In genomic region chr3:101873619-101874018, GRCh38 we compare ENCODE assay signal across 16 cellular contexts. TPM values are rescaled to one million over a fixed set of nuclear protein-coding genes. Genes with fewer than 3 reads are reported as not detected.
A peak's percentile ranks its signal among the peaks of the same experiment; 100 is the strongest.
DNase-seq lines count a peak whose midpoint lies in the region; ATAC-seq, FAIRE-seq and TF ChIP-seq lines count a peak whose summit lies in the region.
"Had no signal": no experiment of that assay in that cellular context is flagged by ENCODE, and none has a peak within 500 bp of the region (broad histone marks: within the 10 kb centered on the region; RNA-seq: fewer than 3 reads in every experiment).

No MANE protein-coding gene starts in this region.

- WGBS in K562 (ENCODE audit: insufficient coverage, low coverage, missing lambda C conversion rate): 63% methylated on average over 1 of the region's 2 CpGs

- in situ Hi-C loops in K562 (cut with MboI): no loop called here

- H3K79me2 ChIP-seq in K562 (ENCODE audit: control insufficient read depth, insufficient read depth, low read length): no peaks in the 10 kb centered on the region

- no peaks in the 10 kb centered on the region for H4K20me1 ChIP-seq in K562 (replicated peaks; ENCODE audit: control insufficient read depth, insufficient read depth, low read length)

- intact Hi-C loops in K562 (cut with micrococcal nuclease): no loop called here

- TF ChIP-seq RAD21 in K562 (CRISPR knock-in tag; conservative IDR thresholded peaks at IDR 0.05 in 1 of 2, IDR thresholded peaks at IDR 0.05 in 1 of 2): no peak

- POLR2A ChIA-PET in K562 (lab: Yijun Ruan, JAX): interaction anchor here (0.6 kb wide), 1 partner anchor 450 kb away, joined by 3 read pairs; no protein-coding TSS in a partner anchor

- DNase-seq in AG08396 (ENCODE audit: low spot score): peak; percentile 32
- peak; percentile 66 for DNase-seq in MV-4-11 (lab: John Stamatoyannopoulos, UW)
- DNase-seq in K562 (ENCODE audit: extremely low read depth in 1 of 4, low spot score in 3 of 4): no peak
- peak; percentile 49 for DNase-seq in foreskin melanocyte
- DNase-seq in D721Med (ENCODE audit: insufficient read length, low spot score): no peak
- no peak for DNase-seq in medulla oblongata (ENCODE audit: extremely low spot score)
- DNase-seq in right atrium auricular region (ENCODE audit: low spot score): no peak
- DNase-seq: caudate nucleus; heart right ventricle; NCI-H1105 treated with DMSO at 0.1 percent for 48 hours; pancreas; stimulated activated naive CD4-positive, alpha-beta T cell; upper lobe of left lung had no signal

- H3K4me3 ChIP-seq in K562 (no peak overlapping the region), right atrium auricular region (no peak overlapping the region)
- H3K4me3 ChIP-seq: heart right ventricle, pancreas, upper lobe of left lung had no signal

- FAIRE-seq in K562 (lab: Jason Lieb, UNC): no peak
- FAIRE-seq in D721Med (lab: Jason Lieb, UNC): no peak
- FAIRE-seq: endometrium, pancreas, TTC549 had no signal

- no peak overlapping the region for H3K9ac ChIP-seq in K562 (ENCODE audit: insufficient read depth in 1 of 2, low read depth in 2 of 2, low read length in 2 of 2)

- TF ChIP-seq CTCF in K562 (IDR thresholded peaks at IDR 0.05 in 2 of 3, conservative IDR thresholded peaks at IDR 0.05 in 1 of 3; ENCODE audit: insufficient read depth in 2 of 3, low read depth in 1 of 3, low read length in 3 of 3) (no peak), D721Med (IDR thresholded peaks at IDR 0.05; ENCODE audit: insufficient read depth, missing control alignments) (no peak), right atrium auricular region (IDR thresholded peaks at IDR 0.05) (no peak)

- BruUV-seq in K562 (replicated peaks; lab: Mats Ljungman, UMichigan): no TSS peak

- no peak for TF ChIP-seq EP300 in K562 (IDR thresholded peaks at IDR 0.05; ENCODE audit: low read length)

- H3K9me3 ChIP-seq in K562 (replicated peaks; ENCODE audit: control insufficient read depth, insufficient read depth, low read depth, low read length) (no peaks in the 10 kb centered on the region), right atrium auricular region (no peaks in the 10 kb centered on the region)
- H3K9me3 ChIP-seq: heart right ventricle, pancreas, upper lobe of left lung had no signal

- no peak overlapping the region for H3K4me2 ChIP-seq in K562 (ENCODE audit: insufficient read depth, low read length)

- peaks cover 0 to 5% of the 10 kb centered on the region in 2 experiments; a peak in 3 of 5 replicates for H3K4me1 ChIP-seq in K562 (replicated peaks in 1 of 2; ENCODE audit: control insufficient read depth in 2 of 2, insufficient read depth in 2 of 2, low read length in 2 of 2)
- peaks cover 0 to 4% of the 10 kb centered on the region in 2 donors for H3K4me1 ChIP-seq in right atrium auricular region

- H3K9me1 ChIP-seq in K562 (ENCODE audit: control insufficient read depth, insufficient read depth, low read length): no peaks in the 10 kb centered on the region

- no peak overlapping the region for H3K27ac ChIP-seq in K562 (ENCODE audit: extremely low read depth, low read depth, low read length)
- H3K27ac ChIP-seq in right atrium auricular region: no peak overlapping the region
- H3K27ac ChIP-seq: heart right ventricle, pancreas, upper lobe of left lung had no signal

- H3K36me3 ChIP-seq in K562 (ENCODE audit: control insufficient read depth, insufficient read depth, low read length) (no peaks in the 10 kb centered on the region), right atrium auricular region (no peaks in the 10 kb centered on the region)
- H3K36me3 ChIP-seq: heart right ventricle, pancreas, upper lobe of left lung had no signal

- H3K27me3 ChIP-seq in K562 (ENCODE audit: control insufficient read depth in 2 of 2, insufficient read depth in 2 of 2, low read length in 2 of 2): no peaks in the 10 kb centered on the region
- no peaks in the 10 kb centered on the region for H3K27me3 ChIP-seq in right atrium auricular region
- H3K27me3 ChIP-seq: heart right ventricle, pancreas, upper lobe of left lung had no signal

- CTCF ChIA-PET in K562 (lab: Yijun Ruan, JAX; ENCODE audit: low intra/inter-chr PET ratio): no interaction called here

- H2AFZ ChIP-seq in K562 (ENCODE audit: low read depth, low read length): no peak overlapping the region

- ATAC-seq in K562 (no peak), HG03159 (IDR thresholded peaks at IDR 0.05; ENCODE audit: unreplicated experiment) (no peak)
- ATAC-seq: heart right ventricle, pancreas had no signal

- no peak for TF ChIP-seq POLR2A in K562 (conservative IDR thresholded peaks at IDR 0.05)

TF ChIP-seq in K562, 482 proteins besides CTCF, POLR2A, EP300 and RAD21 (continues in another document):
- no peak for TF ChIP-seq PATZ1 (CRISPR knock-in tag; IDR thresholded peaks at IDR 0.05; ENCODE audit: borderline replicate concordance)
- no peak for TF ChIP-seq PCBP1 (IDR thresholded peaks at IDR 0.05; ENCODE audit: low read depth, low read length, poor library complexity, severe bottlenecking)
- no peak for TF ChIP-seq MTA1 (IDR thresholded peaks at IDR 0.05; ENCODE audit: borderline replicate concordance)
- no peak for TF ChIP-seq NCOR1 (IDR thresholded peaks at IDR 0.05)
- TF ChIP-seq RHOXF2B (CRISPR knock-in tag; conservative IDR thresholded peaks at IDR 0.05): no peak
- TF ChIP-seq ZNF561 (CRISPR knock-in tag; conservative IDR thresholded peaks at IDR 0.05): no peak
- no peak for TF ChIP-seq VEZF1 (CRISPR knock-in tag; IDR thresholded peaks at IDR 0.05)
- no peak for TF ChIP-seq RBM34 (IDR thresholded peaks at IDR 0.05; ENCODE audit: borderline replicate concordance, insufficient read depth, low read length)
- no peak for TF ChIP-seq THAP7 (CRISPR knock-in tag; IDR thresholded peaks at IDR 0.05)
- TF ChIP-seq ZNF696 (CRISPR knock-in tag; conservative IDR thresholded peaks at IDR 0.05): no peak

RNA-seq across cellular contexts. Expression of gene NFKBIZ, which starts 24.3 kb away (rescaled TPM):
- total RNA-seq in K562 (2011; cell fraction: chromatin; rRNA removed; ENCODE audit: low replicate concordance): 29.4 and 39.8 TPM in 2 replicates
- total RNA-seq in K562 (2011; cell fraction: nucleolus; rRNA removed): 14.0 and 18.4 TPM in 2 replicates
- total RNA-seq in K562 (2011; cell fraction: nucleoplasm; rRNA removed): 16.1 and 21.3 TPM in 2 replicates
- total RNA-seq in K562 (2014; rRNA removed) (4.7 and 5.7 TPM in 2 replicates), K562 (2014; rRNA removed; fragmentation: Illumina TruSeq; extraction: Trizol) (7.7 and 8.9 TPM in 2 replicates), K562 (2015; rRNA removed; fragmentation: Illumina TruSeq; extraction: Trizol) (7.1 TPM in 2 replicates), K562 (2021) (13.7 and 14.2 TPM in 2 replicates), right atrium auricular region (10 to 100 TPM; 26.6 to 28.7 TPM)
- polyA plus RNA-seq in K562 (2011; rRNA removed) (6.4 and 6.7 TPM in 2 replicates), K562 (2014; fragmentation: Illumina TruSeq; extraction: Trizol) (2.7 and 3.6 TPM in 2 replicates), K562 (2014; fragmentation: Nextera tagmentation; extraction: Ambion mirVana) (1 to 10 TPM; 1.2 to 1.6 TPM), K562 (2014; rRNA removed) (4.1 and 4.9 TPM in 2 replicates)
- polyA plus RNA-seq in K562 (2011; cell fraction: cytosol; rRNA removed): 1.8 and 2.5 TPM in 2 replicates
- polyA plus RNA-seq in K562 (2011; cell fraction: nucleus; rRNA removed): 24.5 and 25.4 TPM in 2 replicates
- polyA plus RNA-seq in K562 (2012): 2.3 and 5.2 TPM in 2 replicates
- 26.5 and 26.9 TPM in 2 replicates for polyA minus RNA-seq in K562 (2011; rRNA and poly(A)+ RNA removed)
- polyA minus RNA-seq in K562 (2011; cell fraction: cytosol; rRNA and poly(A)+ RNA removed): 9.8 and 10.7 TPM in 2 replicates
- 21.9 and 33.7 TPM in 2 replicates for polyA minus RNA-seq in K562 (2011; cell fraction: nucleus; rRNA and poly(A)+ RNA removed)

Comparison
In these comparisons a context has a peak if more than half of its experiments do, and no peak if none do; other contexts are left out.
1. DNase-seq: peak in AG08396 (single experiment), MV-4-11 (single experiment) and foreskin melanocyte (single experiment); none in K562 (0 of 4), D721Med (single experiment), medulla oblongata (single experiment) and right atrium auricular region (single experiment).